In genomic region chr2:228540976-228541375, GRCh38 we compare ENCODE assay signal across 33 cellular contexts.
"Had no signal": no experiment of that assay in that cellular context is flagged by ENCODE, and none has a peak within 500 bp of the region (broad histone marks: within the 10 kb centered on the region; RNA-seq: fewer than 3 reads in every experiment).

No MANE protein-coding gene starts in this region.

- H3K27ac Mint-ChIP-seq: activated B cell treated with CpG ODN at 0.5 μM for 24 hours; activated CD4-positive, alpha-beta memory T cell treated with anti-CD3 and anti-CD28 coated beads for 36 hours; activated CD4-positive, alpha-beta T cell treated with anti-CD3 and anti-CD28 coated beads, Interleukin-2, amount 10 ng/mL, durations not matched to agents 24 days and 14 days; activated CD8-positive, alpha-beta T cell treated with anti-CD3 and anti-CD28 coated beads for 36 hours; activated naive CD4-positive, alpha-beta T cell treated with anti-CD3 and anti-CD28 coated beads for 36 hours; activated naive CD4-positive, alpha-beta T cell treated with anti-CD3 and anti-CD28 coated beads, Interleukin-2, amount 50 U/mL, for 72 hours; activated naive CD8-positive, alpha-beta T cell treated with anti-CD3 and anti-CD28 coated beads for 36 hours; activated T-cell treated with anti-CD3 and anti-CD28 coated beads, Interleukin-2, amount 50 U/mL, for 72 hours; activated T-helper 1 cell treated with anti-CD3 and anti-CD28 coated beads, Interleukin-12 subunit alpha, Interleukin-12 subunit beta, Interleukin-2, Interleukin-4 antibody, amounts not matched to agents 30 ng/mL and 10 ng/mL and 1 ng/mL, durations not matched to agents 14 hours and 24 hours and 36 hours; activated T-helper 17 cell treated with anti-CD3 and anti-CD28 coated beads, Interleukin-2, amount 50 U/mL, for 72 hours; brain; T-helper 17 cell had no signal

- DNase-seq: activated B cell treated with CpG ODN at 0.5 μM for 24 hours; activated CD4-positive, alpha-beta memory T cell treated with anti-CD3 and anti-CD28 coated beads for 36 hours; activated CD4-positive, alpha-beta T cell treated with anti-CD3 and anti-CD28 coated beads for 4 hours; activated CD4-positive, alpha-beta T cell treated with anti-CD3 and anti-CD28 coated beads, Interleukin-2, amount 10 ng/mL, durations not matched to agents 24 days and 14 days; activated CD4-positive, alpha-beta T cell treated with anti-CD3 and anti-CD28 coated beads, Interleukin-2, amount 50 U/mL, for 1 hour; activated CD4-positive, alpha-beta T cell treated with anti-CD3 and anti-CD28 coated beads, Interleukin-2, amount 50 U/mL, for 4 hours; activated CD4-positive, CD25-positive, alpha-beta regulatory T cell treated with anti-CD3 and anti-CD28 coated beads, Interleukin-2, amount 50 U/mL, for 72 hours; activated CD8-positive, alpha-beta memory T cell treated with anti-CD3 and anti-CD28 coated beads, Interleukin-2, amount 50 U/mL, for 4 hours; activated CD8-positive, alpha-beta T cell treated with anti-CD3 and anti-CD28 coated beads for 36 hours; activated effector memory CD4-positive, alpha-beta T cell treated with anti-CD3 and anti-CD28 coated beads, Interleukin-2, amount 50 U/mL, for 16 hours; activated gamma-delta T cell treated with Interleukin-2 at 50 U/mL for 16 hours; activated naive CD4-positive, alpha-beta T cell; activated naive CD4-positive, alpha-beta T cell treated with anti-CD3 and anti-CD28 coated beads for 36 hours; activated naive CD4-positive, alpha-beta T cell treated with anti-CD3 and anti-CD28 coated beads, Interleukin-2, amount 50 U/mL, for 16 hours; activated naive CD8-positive, alpha-beta T cell treated with anti-CD3 and anti-CD28 coated beads for 36 hours; activated T-cell treated with anti-CD3 and anti-CD28 coated beads for 4 hours; activated T-cell treated with anti-CD3 and anti-CD28 coated beads, Interleukin-2, amount 50 U/mL, for 1 hour; activated T-cell treated with anti-CD3 and anti-CD28 coated beads, Interleukin-2, amount 50 U/mL, for 4 hours; activated T-cell treated with anti-CD3 and anti-CD28 coated beads, Interleukin-2, amount 50 U/mL, for 72 hours; adrenal gland; amniotic stem cell; aorta; cerebellar nuclear complex; T-helper 17 cell had no signal

- H3K4me3 ChIP-seq: adrenal gland, cardiac muscle cell had no signal

- H3K27me3 Mint-ChIP-seq: activated B cell treated with CpG ODN at 0.5 μM for 24 hours; activated CD4-positive, alpha-beta memory T cell treated with anti-CD3 and anti-CD28 coated beads for 36 hours; activated CD4-positive, alpha-beta T cell treated with anti-CD3 and anti-CD28 coated beads, Interleukin-2, amount 10 ng/mL, durations not matched to agents 24 days and 14 days; activated CD8-positive, alpha-beta T cell treated with anti-CD3 and anti-CD28 coated beads for 36 hours; activated naive CD8-positive, alpha-beta T cell treated with anti-CD3 and anti-CD28 coated beads for 36 hours; activated T-helper 17 cell treated with anti-CD3 and anti-CD28 coated beads, Interleukin-2, amount 50 U/mL, for 72 hours; brain; central memory CD8-positive, alpha-beta T cell; T-helper 17 cell had no signal

- H3K4me1 Mint-ChIP-seq: activated B cell treated with CpG ODN at 0.5 μM for 24 hours; activated CD4-positive, alpha-beta T cell treated with anti-CD3 and anti-CD28 coated beads, Interleukin-2, amount 10 ng/mL, durations not matched to agents 24 days and 14 days; activated naive CD8-positive, alpha-beta T cell treated with anti-CD3 and anti-CD28 coated beads for 36 hours; activated T-helper 17 cell treated with anti-CD3 and anti-CD28 coated beads, Interleukin-2, amount 50 U/mL, for 72 hours; brain; central memory CD8-positive, alpha-beta T cell; T-helper 17 cell had no signal

- H3K4me3 Mint-ChIP-seq: activated B cell treated with CpG ODN at 0.5 μM for 24 hours; activated CD4-positive, alpha-beta memory T cell treated with anti-CD3 and anti-CD28 coated beads for 36 hours; activated CD4-positive, alpha-beta T cell treated with anti-CD3 and anti-CD28 coated beads, Interleukin-2, amount 10 ng/mL, durations not matched to agents 24 days and 14 days; activated CD8-positive, alpha-beta T cell treated with anti-CD3 and anti-CD28 coated beads for 36 hours; activated naive CD4-positive, alpha-beta T cell treated with anti-CD3 and anti-CD28 coated beads for 36 hours; activated naive CD8-positive, alpha-beta T cell treated with anti-CD3 and anti-CD28 coated beads for 36 hours; activated T-cell treated with anti-CD3 and anti-CD28 coated beads, Interleukin-2, amount 50 U/mL, for 4 hours; activated T-cell treated with anti-CD3 and anti-CD28 coated beads, Interleukin-2, amount 50 U/mL, for 72 hours; activated T-helper 1 cell treated with anti-CD3 and anti-CD28 coated beads, Interleukin-12 subunit alpha, Interleukin-12 subunit beta, Interleukin-2, Interleukin-4 antibody, amounts not matched to agents 30 ng/mL and 10 ng/mL and 1 ng/mL, durations not matched to agents 14 hours and 24 hours and 36 hours; activated T-helper 17 cell treated with anti-CD3 and anti-CD28 coated beads, Interleukin-2, amount 50 U/mL, for 72 hours; brain; central memory CD8-positive, alpha-beta T cell; T-helper 17 cell had no signal

- H3K9me3 Mint-ChIP-seq: activated CD4-positive, alpha-beta T cell treated with anti-CD3 and anti-CD28 coated beads, Interleukin-2, amount 10 ng/mL, durations not matched to agents 24 days and 14 days had no signal

- H3K27me3 ChIP-seq: adrenal gland, cardiac muscle cell had no signal

- FAIRE-seq: bronchial epithelial cell, TTC549 had no signal

- H3K36me3 ChIP-seq: adrenal gland, cardiac muscle cell had no signal

- H3K27ac ChIP-seq: adrenal gland, cardiac muscle cell, VCaP had no signal

- ATAC-seq: activated CD8-positive, alpha-beta T cell treated with anti-CD3 and anti-CD28 coated beads for 36 hours; activated naive CD4-positive, alpha-beta T cell treated with anti-CD3 and anti-CD28 coated beads, Interleukin-2, amount 50 U/mL, for 72 hours; activated T-cell treated with anti-CD3 and anti-CD28 coated beads, Interleukin-2, amount 50 U/mL, for 4 hours; activated T-cell treated with anti-CD3 and anti-CD28 coated beads, Interleukin-2, amount 50 U/mL, for 72 hours; activated T-helper 17 cell treated with anti-CD3 and anti-CD28 coated beads, Interleukin-2, amount 50 U/mL, for 72 hours; T-helper 17 cell had no signal

- H3K36me3 Mint-ChIP-seq: activated CD4-positive, alpha-beta memory T cell treated with anti-CD3 and anti-CD28 coated beads for 36 hours; activated naive CD4-positive, alpha-beta T cell treated with anti-CD3 and anti-CD28 coated beads, Interleukin-2, amount 50 U/mL, for 72 hours; activated naive CD8-positive, alpha-beta T cell treated with anti-CD3 and anti-CD28 coated beads for 36 hours; brain had no signal
